1 cellular context compared by ENCODE assay signal in genomic region chr2:168246483-168247340, GRCh38.
TF ChIP-seq lines count a peak whose summit lies in the region.

No MANE protein-coding gene starts in this region.

TF ChIP-seq in HepG2, 621 proteins besides CTCF, POLR2A, EP300 and RAD21 (continued from another document and continues in another):
- TF ChIP-seq, protein P1, sequence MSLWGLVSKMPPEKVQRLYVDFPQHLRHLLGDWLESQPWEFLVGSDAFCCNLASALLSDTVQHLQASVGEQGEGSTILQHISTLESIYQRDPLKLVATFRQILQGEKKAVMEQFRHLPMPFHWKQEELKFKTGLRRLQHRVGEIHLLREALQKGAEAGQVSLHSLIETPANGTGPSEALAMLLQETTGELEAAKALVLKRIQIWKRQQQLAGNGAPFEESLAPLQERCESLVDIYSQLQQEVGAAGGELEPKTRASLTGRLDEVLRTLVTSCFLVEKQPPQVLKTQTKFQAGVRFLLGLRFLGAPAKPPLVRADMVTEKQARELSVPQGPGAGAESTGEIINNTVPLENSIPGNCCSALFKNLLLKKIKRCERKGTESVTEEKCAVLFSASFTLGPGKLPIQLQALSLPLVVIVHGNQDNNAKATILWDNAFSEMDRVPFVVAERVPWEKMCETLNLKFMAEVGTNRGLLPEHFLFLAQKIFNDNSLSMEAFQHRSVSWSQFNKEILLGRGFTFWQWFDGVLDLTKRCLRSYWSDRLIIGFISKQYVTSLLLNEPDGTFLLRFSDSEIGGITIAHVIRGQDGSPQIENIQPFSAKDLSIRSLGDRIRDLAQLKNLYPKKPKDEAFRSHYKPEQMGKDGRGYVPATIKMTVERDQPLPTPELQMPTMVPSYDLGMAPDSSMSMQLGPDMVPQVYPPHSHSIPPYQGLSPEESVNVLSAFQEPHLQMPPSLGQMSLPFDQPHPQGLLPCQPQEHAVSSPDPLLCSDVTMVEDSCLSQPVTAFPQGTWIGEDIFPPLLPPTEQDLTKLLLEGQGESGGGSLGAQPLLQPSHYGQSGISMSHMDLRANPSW (CRISPR knock-in tag; IDR thresholded peaks at IDR 0.05; ENCODE audit: borderline replicate concordance) = peak; percentile 37; the same call in 1 of the 2 replicates
- TF ChIP-seq NAIF1 (CRISPR knock-in tag; IDR thresholded peaks at IDR 0.05; ENCODE audit: borderline replicate concordance) (no peak), MAFG (CRISPR knock-in tag; IDR thresholded peaks at IDR 0.05) (0 out of 2 replicates have a peak, but pooled peaks have one; percentile 35), TGIF2 (CRISPR knock-in tag; IDR thresholded peaks at IDR 0.05) (peak; percentile 12; the same call in 1 of the 2 replicates), MTF2 (CRISPR knock-in tag; IDR thresholded peaks at IDR 0.05; ENCODE audit: borderline replicate concordance) (peak; percentile 42; the same call in 1 of the 2 replicates), ZNF337 (CRISPR knock-in tag; IDR thresholded peaks at IDR 0.05; ENCODE audit: borderline replicate concordance, low read depth) (no peak), ERF (CRISPR knock-in tag; IDR thresholded peaks at IDR 0.05) (0 out of 2 replicates have a peak, but pooled peaks have one; percentile 46), YEATS4 (CRISPR knock-in tag; IDR thresholded peaks at IDR 0.05; ENCODE audit: borderline replicate concordance) (peak; percentile 39; the same call in 1 of the 2 replicates), ZNF468 (CRISPR knock-in tag; IDR thresholded peaks at IDR 0.05) (no peak), ZNF558 (CRISPR knock-in tag; IDR thresholded peaks at IDR 0.05; ENCODE audit: borderline replicate concordance) (peak; percentile 67; the same call in 1 of the 2 replicates), TFAP4 (IDR thresholded peaks at IDR 0.05; ENCODE audit: borderline replicate concordance, low read depth) (peak; percentile 14; the same call in 1 of the 2 replicates), ZNF619 (CRISPR knock-in tag; IDR thresholded peaks at IDR 0.05) (peak; percentile 86), JUN (CRISPR knock-in tag; IDR thresholded peaks at IDR 0.05) (no peak), PATZ1 (CRISPR knock-in tag; IDR thresholded peaks at IDR 0.05) (peak; percentile 43), GMEB2 (CRISPR knock-in tag; IDR thresholded peaks at IDR 0.05; ENCODE audit: low read depth) (no peak), TMF1 (CRISPR knock-in tag; IDR thresholded peaks at IDR 0.05; ENCODE audit: low read depth) (0 out of 2 replicates have a peak, but pooled peaks have one; percentile 67), ZNF225 (CRISPR knock-in tag; IDR thresholded peaks at IDR 0.05) (peak; percentile 63), SMAD3 (CRISPR knock-in tag; IDR thresholded peaks at IDR 0.05) (peak; percentile 39; the same call in 1 of the 2 replicates), AKAP8 (CRISPR knock-in tag; IDR thresholded peaks at IDR 0.05) (peak; percentile 77; the same call in 1 of the 2 replicates), ZNF768 (CRISPR knock-in tag; IDR thresholded peaks at IDR 0.05) (peak; percentile 76; the same call in 1 of the 2 replicates), MED13 (CRISPR knock-in tag; IDR thresholded peaks at IDR 0.05) (0 out of 2 replicates have a peak, but pooled peaks have one; percentile 22), ZBTB38 (CRISPR knock-in tag; IDR thresholded peaks at IDR 0.05) (peak; percentile 70; the same call in 1 of the 2 replicates), ETS1 (CRISPR knock-in tag; IDR thresholded peaks at IDR 0.05) (peak; percentile 32; the same call in 1 of the 2 replicates), FOSL2 (CRISPR knock-in tag; IDR thresholded peaks at IDR 0.05) (0 out of 2 replicates have a peak, but pooled peaks have one; percentile 0), ZNF543 (CRISPR knock-in tag; IDR thresholded peaks at IDR 0.05) (no peak), MBNL3 (CRISPR knock-in tag; conservative IDR thresholded peaks at IDR 0.05) (no peak)
- TF ChIP-seq, protein P2, sequence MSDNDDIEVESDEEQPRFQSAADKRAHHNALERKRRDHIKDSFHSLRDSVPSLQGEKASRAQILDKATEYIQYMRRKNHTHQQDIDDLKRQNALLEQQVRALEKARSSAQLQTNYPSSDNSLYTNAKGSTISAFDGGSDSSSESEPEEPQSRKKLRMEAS (IDR thresholded peaks at IDR 0.05) = peak; percentile 50
- TF ChIP-seq, protein P3, sequence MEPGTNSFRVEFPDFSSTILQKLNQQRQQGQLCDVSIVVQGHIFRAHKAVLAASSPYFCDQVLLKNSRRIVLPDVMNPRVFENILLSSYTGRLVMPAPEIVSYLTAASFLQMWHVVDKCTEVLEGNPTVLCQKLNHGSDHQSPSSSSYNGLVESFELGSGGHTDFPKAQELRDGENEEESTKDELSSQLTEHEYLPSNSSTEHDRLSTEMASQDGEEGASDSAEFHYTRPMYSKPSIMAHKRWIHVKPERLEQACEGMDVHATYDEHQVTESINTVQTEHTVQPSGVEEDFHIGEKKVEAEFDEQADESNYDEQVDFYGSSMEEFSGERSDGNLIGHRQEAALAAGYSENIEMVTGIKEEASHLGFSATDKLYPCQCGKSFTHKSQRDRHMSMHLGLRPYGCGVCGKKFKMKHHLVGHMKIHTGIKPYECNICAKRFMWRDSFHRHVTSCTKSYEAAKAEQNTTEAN (CRISPR knock-in tag; conservative IDR thresholded peaks at IDR 0.05) = 0 out of 2 replicates have a peak, but pooled peaks have one; percentile 39
- TF ChIP-seq, protein P4, sequence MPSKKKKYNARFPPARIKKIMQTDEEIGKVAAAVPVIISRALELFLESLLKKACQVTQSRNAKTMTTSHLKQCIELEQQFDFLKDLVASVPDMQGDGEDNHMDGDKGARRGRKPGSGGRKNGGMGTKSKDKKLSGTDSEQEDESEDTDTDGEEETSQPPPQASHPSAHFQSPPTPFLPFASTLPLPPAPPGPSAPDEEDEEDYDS (CRISPR knock-in tag; IDR thresholded peaks at IDR 0.05) = peak; percentile 26; the same call in 1 of the 2 replicates
- TF ChIP-seq, protein P5, sequence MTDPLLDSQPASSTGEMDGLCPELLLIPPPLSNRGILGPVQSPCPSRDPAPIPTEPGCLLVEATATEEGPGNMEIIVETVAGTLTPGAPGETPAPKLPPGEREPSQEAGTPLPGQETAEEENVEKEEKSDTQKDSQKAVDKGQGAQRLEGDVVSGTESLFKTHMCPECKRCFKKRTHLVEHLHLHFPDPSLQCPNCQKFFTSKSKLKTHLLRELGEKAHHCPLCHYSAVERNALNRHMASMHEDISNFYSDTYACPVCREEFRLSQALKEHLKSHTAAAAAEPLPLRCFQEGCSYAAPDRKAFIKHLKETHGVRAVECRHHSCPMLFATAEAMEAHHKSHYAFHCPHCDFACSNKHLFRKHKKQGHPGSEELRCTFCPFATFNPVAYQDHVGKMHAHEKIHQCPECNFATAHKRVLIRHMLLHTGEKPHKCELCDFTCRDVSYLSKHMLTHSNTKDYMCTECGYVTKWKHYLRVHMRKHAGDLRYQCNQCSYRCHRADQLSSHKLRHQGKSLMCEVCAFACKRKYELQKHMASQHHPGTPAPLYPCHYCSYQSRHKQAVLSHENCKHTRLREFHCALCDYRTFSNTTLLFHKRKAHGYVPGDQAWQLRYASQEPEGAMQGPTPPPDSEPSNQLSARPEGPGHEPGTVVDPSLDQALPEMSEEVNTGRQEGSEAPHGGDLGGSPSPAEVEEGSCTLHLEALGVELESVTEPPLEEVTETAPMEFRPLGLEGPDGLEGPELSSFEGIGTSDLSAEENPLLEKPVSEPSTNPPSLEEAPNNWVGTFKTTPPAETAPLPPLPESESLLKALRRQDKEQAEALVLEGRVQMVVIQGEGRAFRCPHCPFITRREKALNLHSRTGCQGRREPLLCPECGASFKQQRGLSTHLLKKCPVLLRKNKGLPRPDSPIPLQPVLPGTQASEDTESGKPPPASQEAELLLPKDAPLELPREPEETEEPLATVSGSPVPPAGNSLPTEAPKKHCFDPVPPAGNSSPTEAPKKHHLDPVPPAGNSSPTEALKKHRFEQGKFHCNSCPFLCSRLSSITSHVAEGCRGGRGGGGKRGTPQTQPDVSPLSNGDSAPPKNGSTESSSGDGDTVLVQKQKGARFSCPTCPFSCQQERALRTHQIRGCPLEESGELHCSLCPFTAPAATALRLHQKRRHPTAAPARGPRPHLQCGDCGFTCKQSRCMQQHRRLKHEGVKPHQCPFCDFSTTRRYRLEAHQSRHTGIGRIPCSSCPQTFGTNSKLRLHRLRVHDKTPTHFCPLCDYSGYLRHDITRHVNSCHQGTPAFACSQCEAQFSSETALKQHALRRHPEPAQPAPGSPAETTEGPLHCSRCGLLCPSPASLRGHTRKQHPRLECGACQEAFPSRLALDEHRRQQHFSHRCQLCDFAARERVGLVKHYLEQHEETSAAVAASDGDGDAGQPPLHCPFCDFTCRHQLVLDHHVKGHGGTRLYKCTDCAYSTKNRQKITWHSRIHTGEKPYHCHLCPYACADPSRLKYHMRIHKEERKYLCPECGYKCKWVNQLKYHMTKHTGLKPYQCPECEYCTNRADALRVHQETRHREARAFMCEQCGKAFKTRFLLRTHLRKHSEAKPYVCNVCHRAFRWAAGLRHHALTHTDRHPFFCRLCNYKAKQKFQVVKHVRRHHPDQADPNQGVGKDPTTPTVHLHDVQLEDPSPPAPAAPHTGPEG (CRISPR knock-in tag; IDR thresholded peaks at IDR 0.05) = peak; percentile 48; the same call in 1 of the 2 replicates
- TF ChIP-seq, protein P6, sequence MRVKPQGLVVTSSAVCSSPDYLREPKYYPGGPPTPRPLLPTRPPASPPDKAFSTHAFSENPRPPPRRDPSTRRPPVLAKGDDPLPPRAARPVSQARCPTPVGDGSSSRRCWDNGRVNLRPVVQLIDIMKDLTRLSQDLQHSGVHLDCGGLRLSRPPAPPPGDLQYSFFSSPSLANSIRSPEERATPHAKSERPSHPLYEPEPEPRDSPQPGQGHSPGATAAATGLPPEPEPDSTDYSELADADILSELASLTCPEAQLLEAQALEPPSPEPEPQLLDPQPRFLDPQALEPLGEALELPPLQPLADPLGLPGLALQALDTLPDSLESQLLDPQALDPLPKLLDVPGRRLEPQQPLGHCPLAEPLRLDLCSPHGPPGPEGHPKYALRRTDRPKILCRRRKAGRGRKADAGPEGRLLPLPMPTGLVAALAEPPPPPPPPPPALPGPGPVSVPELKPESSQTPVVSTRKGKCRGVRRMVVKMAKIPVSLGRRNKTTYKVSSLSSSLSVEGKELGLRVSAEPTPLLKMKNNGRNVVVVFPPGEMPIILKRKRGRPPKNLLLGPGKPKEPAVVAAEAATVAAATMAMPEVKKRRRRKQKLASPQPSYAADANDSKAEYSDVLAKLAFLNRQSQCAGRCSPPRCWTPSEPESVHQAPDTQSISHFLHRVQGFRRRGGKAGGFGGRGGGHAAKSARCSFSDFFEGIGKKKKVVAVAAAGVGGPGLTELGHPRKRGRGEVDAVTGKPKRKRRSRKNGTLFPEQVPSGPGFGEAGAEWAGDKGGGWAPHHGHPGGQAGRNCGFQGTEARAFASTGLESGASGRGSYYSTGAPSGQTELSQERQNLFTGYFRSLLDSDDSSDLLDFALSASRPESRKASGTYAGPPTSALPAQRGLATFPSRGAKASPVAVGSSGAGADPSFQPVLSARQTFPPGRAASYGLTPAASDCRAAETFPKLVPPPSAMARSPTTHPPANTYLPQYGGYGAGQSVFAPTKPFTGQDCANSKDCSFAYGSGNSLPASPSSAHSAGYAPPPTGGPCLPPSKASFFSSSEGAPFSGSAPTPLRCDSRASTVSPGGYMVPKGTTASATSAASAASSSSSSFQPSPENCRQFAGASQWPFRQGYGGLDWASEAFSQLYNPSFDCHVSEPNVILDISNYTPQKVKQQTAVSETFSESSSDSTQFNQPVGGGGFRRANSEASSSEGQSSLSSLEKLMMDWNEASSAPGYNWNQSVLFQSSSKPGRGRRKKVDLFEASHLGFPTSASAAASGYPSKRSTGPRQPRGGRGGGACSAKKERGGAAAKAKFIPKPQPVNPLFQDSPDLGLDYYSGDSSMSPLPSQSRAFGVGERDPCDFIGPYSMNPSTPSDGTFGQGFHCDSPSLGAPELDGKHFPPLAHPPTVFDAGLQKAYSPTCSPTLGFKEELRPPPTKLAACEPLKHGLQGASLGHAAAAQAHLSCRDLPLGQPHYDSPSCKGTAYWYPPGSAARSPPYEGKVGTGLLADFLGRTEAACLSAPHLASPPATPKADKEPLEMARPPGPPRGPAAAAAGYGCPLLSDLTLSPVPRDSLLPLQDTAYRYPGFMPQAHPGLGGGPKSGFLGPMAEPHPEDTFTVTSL (CRISPR knock-in tag; IDR thresholded peaks at IDR 0.05; ENCODE audit: borderline replicate concordance) = 0 out of 2 replicates have a peak, but pooled peaks have one; percentile 60
